8 cellular contexts compared by ENCODE assay signal in the genomic region with DNA sequence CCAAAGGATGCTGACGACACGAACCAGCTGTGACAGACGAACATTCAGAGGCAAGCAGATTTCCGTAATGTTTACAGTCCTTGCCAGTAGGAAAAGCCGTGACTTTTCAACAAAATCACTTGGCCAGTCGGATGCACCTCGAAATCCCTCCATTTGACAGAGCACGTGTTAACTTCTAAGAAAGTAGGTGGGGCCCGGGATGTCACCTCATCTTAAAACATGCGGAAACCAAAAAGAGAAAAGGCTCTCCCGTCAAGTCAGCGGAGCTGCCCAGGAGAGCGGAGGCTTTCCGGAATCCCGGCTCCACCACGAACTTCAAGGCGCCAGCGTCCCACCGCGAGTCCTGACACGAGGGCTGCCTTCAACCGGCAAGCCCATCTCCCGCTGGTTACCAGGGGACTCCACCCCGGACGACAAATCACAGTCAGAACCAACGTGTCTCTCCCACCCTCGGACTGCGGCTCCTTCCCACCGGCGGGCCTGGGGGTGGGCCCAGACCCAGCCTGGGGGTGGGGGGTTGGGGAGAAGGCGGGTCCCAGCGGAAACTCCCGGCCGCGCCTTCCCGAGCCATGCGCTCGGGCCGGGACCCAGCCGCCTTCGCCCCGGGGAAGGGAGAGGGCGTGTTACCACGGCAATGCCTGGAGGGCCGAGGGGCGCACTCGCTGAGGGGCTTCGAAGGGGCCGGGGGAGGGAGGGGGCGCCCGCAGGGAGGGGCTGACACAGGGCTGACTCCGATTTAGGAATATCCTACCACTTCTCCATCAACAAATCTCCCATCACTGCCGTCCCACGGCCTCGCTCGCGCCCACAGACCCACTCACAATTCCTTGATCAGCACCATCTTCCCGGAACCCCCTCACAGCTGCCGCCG. TPM values are rescaled to one million over a fixed set of nuclear protein-coding genes. Genes with fewer than 3 reads are reported as not detected.
DNase-seq lines count a peak whose midpoint lies in the region; ATAC-seq and TF ChIP-seq lines count a peak whose summit lies in the region.

No MANE protein-coding gene starts in this region.

- intact Hi-C loops in head of caudate nucleus (cut with DNase I) = loop anchor here (5.0 kb wide), 1 partner anchor 36 kb away; no protein-coding TSS in a partner anchor

- TF ChIP-seq CTCF in parathyroid adenoma (IDR thresholded peaks at IDR 0.05) = no peak

- H3K36me3 ChIP-seq in SJCRH30 (peaks cover 10% of the 10 kb centered on the region; the same call in 1 of the 2 replicates), parathyroid adenoma (ENCODE audit: control insufficient read depth, insufficient read depth, low read length) (no peaks in the 10 kb centered on the region), thymus (ENCODE audit: control insufficient read depth, insufficient read depth) (no peaks in the 10 kb centered on the region)

- H3K27ac ChIP-seq in SJCRH30 = peak overlapping the region; percentile 76
- peak overlapping the region; percentile 90 for H3K27ac ChIP-seq in parathyroid adenoma
- peak overlapping the region; percentile 96 for H3K27ac ChIP-seq in thymus (ENCODE audit: low read depth)

- H3K9ac ChIP-seq in parathyroid adenoma = no peak overlapping the region

- peak; percentile 26 for ATAC-seq in HG03135 (IDR thresholded peaks at IDR 0.05; ENCODE audit: unreplicated experiment)

- H3K27me3 ChIP-seq in SJCRH30 (no peaks in the 10 kb centered on the region), parathyroid adenoma (ENCODE audit: control insufficient read depth, insufficient read depth, low read length) (no peaks in the 10 kb centered on the region), thymus (ENCODE audit: control insufficient read depth, insufficient read depth) (no peaks in the 10 kb centered on the region)

- H3K4me3 ChIP-seq in SJCRH30 (peak overlapping the region; percentile 72), parathyroid adenoma (ENCODE audit: low read depth, low read length) (peak overlapping the region; percentile 92), thymus (ENCODE audit: low read length) (peak overlapping the region; percentile 86)

- H3K4me1 ChIP-seq in SJCRH30 (peaks cover 19% of the 10 kb centered on the region), parathyroid adenoma (no peaks in the 10 kb centered on the region), thymus (ENCODE audit: control insufficient read depth, insufficient read depth, low read length) (peaks cover 18% of the 10 kb centered on the region)

- peak overlapping the region; percentile 99 for H3K4me2 ChIP-seq in parathyroid adenoma (ENCODE audit: low read length)

- no peaks in the 10 kb centered on the region for H3K9me3 ChIP-seq in SJCRH30 (replicated peaks)
- no peaks in the 10 kb centered on the region for H3K9me3 ChIP-seq in parathyroid adenoma (ENCODE audit: control insufficient read depth, low read length)
- H3K9me3 ChIP-seq in thymus (ENCODE audit: control insufficient read depth) = no peaks in the 10 kb centered on the region

- peaks cover 3% of the 10 kb centered on the region for H3K79me2 ChIP-seq in parathyroid adenoma

- DNase-seq in DMS 273 (lab: John Stamatoyannopoulos, UW; ENCODE audit: unreplicated experiment) = peak; percentile 68
- DNase-seq in DMS 273 treated with DMSO at 0.1 percent for 48 hours (lab: John Stamatoyannopoulos, UW) = no peak
- peak; percentile 53 to 61 for DNase-seq in SJCRH30
- DNase-seq in activated naive CD4-positive, alpha-beta T cell treated with anti-CD3 and anti-CD28 coated beads, Interleukin-2, amount 50 U/mL, for 16 hours = peak; percentile 52
- DNase-seq in head of caudate nucleus = peak in 41 of 42 donors; percentile 9 to 68 (median 32)

- H2AFZ ChIP-seq in parathyroid adenoma = peak overlapping the region; percentile 72

- 1% methylated on average over 60 of the region's 60 CpGs for WGBS in thymus

RNA-seq across cellular contexts. Expression of a gene that starts 0.5 kb away (rescaled TPM):
- 38.3 and 46.2 TPM in 2 replicates for total RNA-seq in SJCRH30 (2014; rRNA removed; shearing (Covaris generic))
- 37.3 TPM for polyA plus RNA-seq in thymus
